26 cellular contexts compared by ENCODE assay signal in the genomic region with DNA sequence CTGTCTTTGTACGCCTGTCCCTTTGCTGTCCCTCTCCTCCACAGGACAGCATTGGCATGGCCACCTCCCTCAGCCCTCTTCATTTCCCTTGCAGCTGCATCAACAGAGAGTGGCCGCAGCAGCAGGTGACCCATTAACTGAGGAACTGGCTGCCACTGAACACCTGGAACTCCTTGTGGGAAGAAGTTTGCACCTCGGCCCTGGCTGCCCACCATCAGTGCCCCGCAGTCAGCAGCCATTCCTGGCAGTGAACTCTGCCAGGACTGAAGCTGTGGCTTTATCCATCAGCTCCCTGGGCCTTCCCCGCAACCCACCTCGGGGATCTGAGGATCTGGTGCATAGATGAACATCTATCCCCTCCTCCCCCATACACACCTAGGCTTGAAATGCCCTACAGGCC. TPM values are rescaled to one million over a fixed set of nuclear protein-coding genes. Genes with fewer than 3 reads are reported as not detected.
DNase-seq lines count a peak whose midpoint lies in the region; ATAC-seq, FAIRE-seq and TF ChIP-seq lines count a peak whose summit lies in the region.
"Had no signal": no experiment of that assay in that cellular context is flagged by ENCODE, and none has a peak within 500 bp of the region (broad histone marks: within the 10 kb centered on the region; RNA-seq: fewer than 3 reads in every experiment).

No MANE protein-coding gene starts in this region.

- peak overlapping the region; percentile 70 for H3K4me3 Mint-ChIP-seq in activated B cell treated with CpG ODN at 0.5 μM for 24 hours
- H3K4me3 Mint-ChIP-seq in naive B cell = peak overlapping the region; percentile 53 to 90 (median 78)
- H3K4me3 Mint-ChIP-seq: activated CD4-positive, alpha-beta T cell treated with anti-CD3 and anti-CD28 coated beads, Interleukin-2, amount 10 ng/mL, durations not matched to agents 7 days and 5 days; effector memory CD8-positive, alpha-beta T cell; nephron progenitor cell; stimulated activated naive CD8-positive, alpha-beta T cell treated with anti-CD3 and anti-CD28 coated beads, Interleukin-15, amount 100 ng/mL, for 72 hours had no signal

- peak overlapping the region; percentile 91 for H3K27ac Mint-ChIP-seq in activated B cell treated with CpG ODN at 0.5 μM for 24 hours
- peak overlapping the region; percentile 94 to 99 (median 97) for H3K27ac Mint-ChIP-seq in naive B cell
- H3K27ac Mint-ChIP-seq: activated CD4-positive, alpha-beta T cell treated with anti-CD3 and anti-CD28 coated beads, Interleukin-2, amount 10 ng/mL, durations not matched to agents 7 days and 5 days; effector memory CD8-positive, alpha-beta T cell; nephron progenitor cell; stimulated activated naive CD8-positive, alpha-beta T cell treated with anti-CD3 and anti-CD28 coated beads, Interleukin-15, amount 100 ng/mL, for 72 hours had no signal

- peaks cover 23% of the 10 kb centered on the region for H3K4me1 ChIP-seq in left ventricle myocardium inferior
- H3K4me1 ChIP-seq: ascending aorta, uterus had no signal

- POLR2A ChIA-PET in activated B cell treated with CpG ODN at 0.5 μM for 24 hours (lab: Charles Lee) = interaction anchor here (1.2 to 6.7 kb wide), 4 partner anchors 12 to 51 kb away, joined by 3 to 121 read pairs (median 4); a partner anchor contains a TSS

- no peaks in the 10 kb centered on the region for H3K36me3 ChIP-seq in left ventricle myocardium inferior
- no peaks in the 10 kb centered on the region for H3K36me3 ChIP-seq in brain microvascular endothelial cell (replicated peaks)
- H3K36me3 ChIP-seq: ascending aorta, esophagus muscularis mucosa, gastrocnemius medialis, uterus had no signal

- in situ Hi-C loops in brain microvascular endothelial cell (cut with HindIII; ENCODE audit: low pct_ligation_motif_present, low sequenced_read_pairs) = no loop called here

- no peaks in the 10 kb centered on the region for H3K36me3 Mint-ChIP-seq in activated B cell treated with CpG ODN at 0.5 μM for 24 hours (ENCODE audit: low read depth)
- H3K36me3 Mint-ChIP-seq in naive B cell = no peaks in the 10 kb centered on the region
- H3K36me3 Mint-ChIP-seq: activated naive CD4-positive, alpha-beta T cell treated with anti-CD3 and anti-CD28 coated beads, Interleukin-2, amount 50 U/mL, for 72 hours had no signal

- DNase-seq in left ventricle myocardium inferior (no peak), Right ventricle myocardium superior (no peak), activated B cell treated with CpG ODN at 0.5 μM for 24 hours (no peak), naive B cell (no peak), brain microvascular endothelial cell (no peak), urothelium cell line (ENCODE audit: low spot score) (no peak)
- DNase-seq: activated CD4-positive, alpha-beta T cell treated with anti-CD3 and anti-CD28 coated beads, Interleukin-2, amount 10 ng/mL, durations not matched to agents 7 days and 5 days; cerebellar nuclear complex; effector memory CD8-positive, alpha-beta T cell; gastrocnemius medialis; left cardiac atrium; NCI-H1092 treated with DMSO at 0.1 percent for 48 hours; NCI-H2081 treated with DMSO at 0.1 percent for 48 hours; NCI-H524; nephron progenitor cell; stimulated activated CD4-positive, alpha-beta T cell treated with anti-CD3 and anti-CD28 coated beads, Interleukin-2, amount 100 ng/mL, for 24 hours; stimulated activated naive CD8-positive, alpha-beta T cell treated with anti-CD3 and anti-CD28 coated beads, Interleukin-15, amount 100 ng/mL, for 72 hours; uterus had no signal

- H3K9me3 Mint-ChIP-seq in activated B cell treated with CpG ODN at 0.5 μM for 24 hours = no peaks in the 10 kb centered on the region
- no peaks in the 10 kb centered on the region for H3K9me3 Mint-ChIP-seq in naive B cell
- H3K9me3 Mint-ChIP-seq: activated CD4-positive, alpha-beta T cell treated with anti-CD3 and anti-CD28 coated beads, Interleukin-2, amount 10 ng/mL, durations not matched to agents 7 days and 5 days; activated naive CD4-positive, alpha-beta T cell treated with anti-CD3 and anti-CD28 coated beads, Interleukin-2, amount 50 U/mL, for 72 hours; effector memory CD8-positive, alpha-beta T cell; nephron progenitor cell; stimulated activated naive CD8-positive, alpha-beta T cell treated with anti-CD3 and anti-CD28 coated beads, Interleukin-15, amount 100 ng/mL, for 72 hours had no signal

- CTCF ChIA-PET in activated B cell treated with CpG ODN at 0.5 μM for 24 hours (lab: Charles Lee) = interaction anchor here (1.1 kb wide), 1 partner anchor 40 kb away, joined by 3 read pairs; no protein-coding TSS in a partner anchor

- H3K27ac ChIP-seq in left ventricle myocardium inferior (replicated peaks) (peak overlapping the region; percentile 77), brain microvascular endothelial cell (no peak overlapping the region)
- H3K27ac ChIP-seq: ascending aorta, C4-2B had no signal

- H3K4me3 ChIP-seq in left ventricle myocardium inferior = no peak overlapping the region
- H3K4me3 ChIP-seq in brain microvascular endothelial cell (ENCODE audit: low read depth, low read length) = no peak overlapping the region
- H3K4me3 ChIP-seq: ascending aorta, esophagus muscularis mucosa, gastrocnemius medialis, uterus had no signal

- H3K27me3 ChIP-seq in left ventricle myocardium inferior (ENCODE audit: low read depth) (no peaks in the 10 kb centered on the region), brain microvascular endothelial cell (replicated peaks) (no peaks in the 10 kb centered on the region)
- H3K27me3 ChIP-seq: ascending aorta, esophagus muscularis mucosa, gastrocnemius medialis, uterus had no signal

- no peak for FAIRE-seq in urothelium cell line (lab: Jason Lieb, UNC)
- FAIRE-seq: HTR-8/SVneo had no signal

- intact Hi-C loops in left ventricle myocardium inferior (cut with micrococcal nuclease) (no loop called here), Right ventricle myocardium superior (cut with DNase I) (no loop called here), activated B cell treated with CpG ODN at 0.5 μM for 24 hours (cut with micrococcal nuclease) (loop anchor here (1.0 to 2.0 kb wide), 2 partner anchors 11 to 51 kb away; a partner anchor contains a TSS)

- H3K4me1 Mint-ChIP-seq in activated B cell treated with CpG ODN at 0.5 μM for 24 hours (peaks cover 90% of the 10 kb centered on the region), naive B cell (peaks cover 64 to 96% (median 85%) of the 10 kb centered on the region in 3 donors)
- H3K4me1 Mint-ChIP-seq: stimulated activated naive CD8-positive, alpha-beta T cell treated with anti-CD3 and anti-CD28 coated beads, Interleukin-15, amount 100 ng/mL, for 72 hours had no signal

- H3K27me3 Mint-ChIP-seq in activated B cell treated with CpG ODN at 0.5 μM for 24 hours (no peaks in the 10 kb centered on the region), naive B cell (no peaks in the 10 kb centered on the region)

- ATAC-seq in Right ventricle myocardium superior (ENCODE audit: poor library complexity) (no peak), activated B cell treated with CpG ODN at 0.5 μM for 24 hours (ENCODE audit: low read depth) (no peak), naive B cell (ENCODE audit: low read depth in 2 of 2) (no peak), GM18519 (IDR thresholded peaks at IDR 0.05; ENCODE audit: low FRiP score, unreplicated experiment) (no peak), GM18502 (IDR thresholded peaks at IDR 0.05; ENCODE audit: poor library complexity, unreplicated experiment) (no peak)
- ATAC-seq: activated naive CD4-positive, alpha-beta T cell treated with anti-CD3 and anti-CD28 coated beads, Interleukin-2, amount 50 U/mL, for 72 hours; effector memory CD8-positive, alpha-beta T cell; gastrocnemius medialis; stimulated activated naive CD8-positive, alpha-beta T cell treated with anti-CD3 and anti-CD28 coated beads, Interleukin-15, amount 100 ng/mL, for 72 hours had no signal

- TF ChIP-seq CTCF in left ventricle myocardium inferior (IDR thresholded peaks at IDR 0.05; ENCODE audit: borderline replicate concordance) = no peak
- no peak for TF ChIP-seq CTCF in activated B cell treated with CpG ODN at 0.5 μM for 24 hours (IDR thresholded peaks at IDR 0.05)
- no peak for TF ChIP-seq CTCF in brain microvascular endothelial cell (IDR thresholded peaks at IDR 0.05; ENCODE audit: low read depth, low read length, missing control alignments)

- H3K9me3 ChIP-seq in left ventricle myocardium inferior (replicated peaks) = no peaks in the 10 kb centered on the region
- H3K9me3 ChIP-seq: ascending aorta, esophagus muscularis mucosa, gastrocnemius medialis, uterus had no signal

RNA-seq across cellular contexts. Expression of a gene that starts 13.1 kb away (rescaled TPM):
- total RNA-seq in left ventricle myocardium inferior (4.6 TPM), Right ventricle myocardium superior (4.7 TPM), activated B cell treated with CpG ODN at 0.5 μM for 24 hours (16.7 and 18.5 TPM in 2 replicates)
- 10 to 100 TPM; 34.0 to 50.2 (median 43.1) TPM for polyA plus RNA-seq in naive B cell (ENCODE audit: low read depth in 6 of 6)

RNA-seq across cellular contexts. Expression of a gene that starts 36.0 kb away (rescaled TPM):
- total RNA-seq in left ventricle myocardium inferior (7.0 TPM), Right ventricle myocardium superior (7.6 TPM), activated B cell treated with CpG ODN at 0.5 μM for 24 hours (16.0 and 16.9 TPM in 2 replicates)
- 1 to 10 TPM; 3.1 to 8.2 (median 5.4) TPM for polyA plus RNA-seq in naive B cell (ENCODE audit: low read depth in 6 of 6)
- total RNA-seq: A673 had no signal

RNA-seq across cellular contexts. Expression of a gene that starts 51.7 kb away (rescaled TPM):
- 17.7 TPM for total RNA-seq in left ventricle myocardium inferior
- 10.2 TPM for total RNA-seq in Right ventricle myocardium superior
- 23.0 and 25.2 TPM in 2 replicates for total RNA-seq in activated B cell treated with CpG ODN at 0.5 μM for 24 hours
- 10 to 100 TPM; 16.0 to 33.9 (median 21.9) TPM for polyA plus RNA-seq in naive B cell (ENCODE audit: low read depth in 6 of 6)
